29 cellular contexts compared by ENCODE assay signal in the genomic region with DNA sequence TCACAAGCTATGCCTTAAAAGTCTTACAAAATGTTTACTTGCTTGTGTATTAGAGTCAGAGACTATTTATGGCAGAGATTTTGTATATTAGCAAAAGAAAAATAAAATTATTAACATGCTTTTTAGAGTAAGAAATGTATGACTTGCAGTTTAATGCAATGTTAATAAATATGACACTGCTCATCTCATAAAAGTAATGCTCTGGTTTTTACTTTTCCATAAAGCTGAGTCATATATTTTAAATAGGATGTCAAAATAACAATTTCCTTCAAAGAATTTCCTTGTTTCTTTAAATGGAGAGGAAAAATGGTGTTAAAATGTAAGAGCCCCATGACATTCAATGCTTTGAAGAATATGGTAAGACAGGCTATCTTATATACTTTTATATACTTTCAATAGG. TPM values are rescaled to one million over a fixed set of nuclear protein-coding genes. Genes with fewer than 3 reads are reported as not detected.
DNase-seq lines count a peak whose midpoint lies in the region; ATAC-seq and TF ChIP-seq lines count a peak whose summit lies in the region.
"Had no signal": no experiment of that assay in that cellular context is flagged by ENCODE, and none has a peak within 500 bp of the region (broad histone marks: within the 10 kb centered on the region; RNA-seq: fewer than 3 reads in every experiment).

No MANE protein-coding gene starts in this region.

- no peak overlapping the region for H3K4me2 ChIP-seq in mammary epithelial cell (ENCODE audit: insufficient read depth, low read depth, low read length)
- H3K4me2 ChIP-seq in PC-3 (ENCODE audit: low read length), result peak overlapping the region; percentile 51

- H2AFZ ChIP-seq in mammary epithelial cell (ENCODE audit: low read depth, low read length) (no peak overlapping the region), PC-3 (ENCODE audit: low read length) (no peak overlapping the region)

- intact Hi-C loops in mammary epithelial cell (cut with micrococcal nuclease) (no loop called here), MCF 10A (cut with micrococcal nuclease) (no loop called here), PC-3 (cut with micrococcal nuclease) (no loop called here)

- CTCF ChIA-PET in mammary epithelial cell (lab: Charles Lee; ENCODE audit: low non-redundant PET), result no interaction called here
- CTCF ChIA-PET in MCF 10A (lab: Yijun Ruan, JAX), result interaction anchor here (0.5 to 1.3 kb wide), 4 partner anchors 10 to 120 kb away, joined by 3 to 4 read pairs (median 3); no protein-coding TSS in a partner anchor
- CTCF ChIA-PET in PC-3 (lab: Charles Lee), result no interaction called here

- in situ Hi-C loops in mammary epithelial cell (cut with MboI; ENCODE audit: low sequenced_read_pairs in 2 of 2), result no loop called here

- H3K27me3 Mint-ChIP-seq in MCF 10A (ENCODE audit: insufficient read depth, unreplicated experiment) (no peaks in the 10 kb centered on the region), endodermal cell (ENCODE audit: insufficient read depth) (no peaks in the 10 kb centered on the region)
- no peaks in the 10 kb centered on the region for H3K27me3 Mint-ChIP-seq in stimulated activated memory B cell treated with anti-CD40 and anti-IgM and Interleukin-4, amounts not matched to agents 10 μg/mL and 1 μg/mL and 100 μg/mL, for 72 hours
- H3K27me3 Mint-ChIP-seq: activated B cell treated with CpG ODN at 0.5 μM for 24 hours, IgD-negative memory B cell, memory B cell had no signal

- BruUV-seq in mammary epithelial cell (replicated peaks; lab: Mats Ljungman, UMichigan) (no TSS peak), MCF 10A (replicated peaks; lab: Mats Ljungman, UMichigan) (no TSS peak), PC-3 (replicated peaks; lab: Mats Ljungman, UMichigan) (no TSS peak)

- no peaks in the 10 kb centered on the region for H3K9me3 ChIP-seq in mammary epithelial cell (replicated peaks; ENCODE audit: insufficient read depth, low read length)
- no peaks in the 10 kb centered on the region for H3K9me3 ChIP-seq in PC-3 (ENCODE audit: low read length)
- H3K9me3 ChIP-seq in endodermal cell (ENCODE audit: control insufficient read depth, low read length), result no peaks in the 10 kb centered on the region
- H3K9me3 ChIP-seq: BE2C, spleen, transverse colon had no signal

- H3K9ac ChIP-seq in mammary epithelial cell (ENCODE audit: insufficient read depth, low read length) (no peak overlapping the region), PC-3 (ENCODE audit: low read length) (peak overlapping the region; percentile 51), endodermal cell (ENCODE audit: extremely low read depth, low read length, poor library complexity, severe bottlenecking) (no peak overlapping the region)

- H3K9me3 Mint-ChIP-seq in MCF 10A (ENCODE audit: unreplicated experiment) (no peaks in the 10 kb centered on the region), endodermal cell (no peaks in the 10 kb centered on the region)
- H3K9me3 Mint-ChIP-seq in stimulated activated memory B cell treated with anti-CD40 and anti-IgM and Interleukin-4, amounts not matched to agents 10 μg/mL and 1 μg/mL and 100 μg/mL, for 72 hours, result peaks cover 3% of the 10 kb centered on the region
- H3K9me3 Mint-ChIP-seq: activated B cell treated with CpG ODN at 0.5 μM for 24 hours; CD8-positive, alpha-beta T cell; IgD-negative memory B cell; memory B cell; T-helper 1 cell treated with Interleukin-12 subunit alpha and Interleukin-12 subunit beta and Interleukin-4 antibody, amounts not matched to agents 30 μg/mL and 1 μg/mL, for 36 hours had no signal

- H3F3A ChIP-seq in PC-3 (ENCODE audit: low read length, unreplicated experiment), result no peaks in the 10 kb centered on the region

- no peaks in the 10 kb centered on the region for H3K27me3 ChIP-seq in mammary epithelial cell (ENCODE audit: insufficient read depth, low read length)
- no peaks in the 10 kb centered on the region for H3K27me3 ChIP-seq in PC-3 (ENCODE audit: low read length)
- no peaks in the 10 kb centered on the region for H3K27me3 ChIP-seq in endodermal cell (ENCODE audit: control insufficient read depth, insufficient read depth, low read length, poor library complexity, severe bottlenecking)
- H3K27me3 ChIP-seq: spleen had no signal

- H3K4me1 Mint-ChIP-seq in MCF 10A (ENCODE audit: insufficient read depth, unreplicated experiment), result peaks cover 10% of the 10 kb centered on the region
- H3K4me1 Mint-ChIP-seq in endodermal cell, result peaks cover 45% of the 10 kb centered on the region
- peaks cover 6% of the 10 kb centered on the region for H3K4me1 Mint-ChIP-seq in stimulated activated memory B cell treated with anti-CD40 and anti-IgM and Interleukin-4, amounts not matched to agents 10 μg/mL and 1 μg/mL and 100 μg/mL, for 72 hours
- H3K4me1 Mint-ChIP-seq: IgD-negative memory B cell, memory B cell had no signal

- no peaks in the 10 kb centered on the region for H3K36me3 Mint-ChIP-seq in MCF 10A (ENCODE audit: insufficient read depth, unreplicated experiment)
- H3K36me3 Mint-ChIP-seq in endodermal cell (ENCODE audit: low read depth), result no peaks in the 10 kb centered on the region
- H3K36me3 Mint-ChIP-seq in stimulated activated memory B cell treated with anti-CD40 and anti-IgM and Interleukin-4, amounts not matched to agents 10 μg/mL and 1 μg/mL and 100 μg/mL, for 72 hours, result no peaks in the 10 kb centered on the region
- H3K36me3 Mint-ChIP-seq: CD8-positive, alpha-beta T cell; IgD-negative memory B cell; memory B cell had no signal

- H3K4me3 Mint-ChIP-seq in MCF 10A (ENCODE audit: unreplicated experiment), result no peak overlapping the region
- no peak overlapping the region for H3K4me3 Mint-ChIP-seq in endodermal cell
- H3K4me3 Mint-ChIP-seq in stimulated activated memory B cell treated with anti-CD40 and anti-IgM and Interleukin-4, amounts not matched to agents 10 μg/mL and 1 μg/mL and 100 μg/mL, for 72 hours, result no peak overlapping the region
- H3K4me3 Mint-ChIP-seq: activated B cell treated with CpG ODN at 0.5 μM for 24 hours; CD8-positive, alpha-beta T cell; IgD-negative memory B cell; memory B cell; T-helper 1 cell treated with Interleukin-12 subunit alpha and Interleukin-12 subunit beta and Interleukin-4 antibody, amounts not matched to agents 30 μg/mL and 1 μg/mL, for 36 hours had no signal

- no peaks in the 10 kb centered on the region for H3K9me2 ChIP-seq in PC-3 (replicated peaks; ENCODE audit: low read length)

- POLR2A ChIA-PET in MCF 10A (lab: Yijun Ruan, JAX), result interaction anchor here (1.3 kb wide), 1 partner anchor 16 kb away, joined by 3 read pairs; the partner anchor contains the start of gene RDX
- POLR2A ChIA-PET in PC-3 (lab: Charles Lee; ENCODE audit: unreplicated experiment), result no interaction called here

- no peaks in the 10 kb centered on the region for H3K36me3 ChIP-seq in mammary epithelial cell (ENCODE audit: insufficient read depth, low read length)
- no peaks in the 10 kb centered on the region for H3K36me3 ChIP-seq in PC-3 (ENCODE audit: low read depth, low read length)
- H3K36me3 ChIP-seq in endodermal cell (ENCODE audit: control insufficient read depth, insufficient read depth, low read length), result no peaks in the 10 kb centered on the region
- H3K36me3 ChIP-seq: BE2C, spleen, transverse colon had no signal

- H4K20me1 ChIP-seq in mammary epithelial cell (ENCODE audit: insufficient read depth, low read length) (no peaks in the 10 kb centered on the region), PC-3 (ENCODE audit: low read length) (no peaks in the 10 kb centered on the region)

- no peak overlapping the region for H3K27ac Mint-ChIP-seq in MCF 10A (ENCODE audit: low read depth, unreplicated experiment)
- peak overlapping the region; percentile 71 for H3K27ac Mint-ChIP-seq in endodermal cell
- H3K27ac Mint-ChIP-seq in stimulated activated memory B cell treated with anti-CD40 and anti-IgM and Interleukin-4, amounts not matched to agents 10 μg/mL and 1 μg/mL and 100 μg/mL, for 72 hours, result peak overlapping the region; percentile 73
- H3K27ac Mint-ChIP-seq: CD8-positive, alpha-beta T cell; memory B cell; T-helper 1 cell treated with Interleukin-12 subunit alpha and Interleukin-12 subunit beta and Interleukin-4 antibody, amounts not matched to agents 30 μg/mL and 1 μg/mL, for 36 hours had no signal

- H3K4me3 ChIP-seq in mammary epithelial cell (replicated peaks in 1 of 3; ENCODE audit: insufficient read depth in 1 of 3, low read depth in 2 of 3, low read length in 3 of 3) (no peak overlapping the region), PC-3 (ENCODE audit: low read length) (no peak overlapping the region), endodermal cell (ENCODE audit: low read length) (no peak overlapping the region)
- H3K4me3 ChIP-seq: coronary artery, spleen, transverse colon had no signal

- DNase-seq in mammary epithelial cell (no peak), MCF 10A (ENCODE audit: unreplicated experiment) (no peak), PC-3 (peak; percentile 63), endodermal cell (no peak), NCI-H1436 (lab: John Stamatoyannopoulos, UW) (no peak)
- DNase-seq: activated B cell treated with CpG ODN at 0.5 μM for 24 hours; activated CD4-positive, alpha-beta T cell treated with anti-CD3 and anti-CD28 coated beads, Interleukin-2, amount 50 U/mL, for 4 hours; activated CD8-positive, alpha-beta memory T cell treated with anti-CD3 and anti-CD28 coated beads, Interleukin-2, amount 50 U/mL, for 4 hours; activated naive CD4-positive, alpha-beta T cell treated with anti-CD3 and anti-CD28 coated beads, Interleukin-2, amount 50 U/mL, for 16 hours; aorta; BE2C; CD8-positive, alpha-beta T cell; effector CD8-positive, alpha-beta T cell; hypothalamus; NCI-H1092; NCI-H187; NCI-H510A treated with DMSO at 0.1 percent for 48 hours; right cardiac atrium; spleen; stimulated activated CD4-positive, alpha-beta T cell treated with anti-CD3 and anti-CD28 coated beads, Interleukin-2, amount 100 ng/mL, for 24 hours; transverse colon had no signal

- H3K4me1 ChIP-seq in mammary epithelial cell (ENCODE audit: insufficient read depth, low read length) (peaks cover 12% of the 10 kb centered on the region), PC-3 (ENCODE audit: insufficient read depth, low read length) (peaks cover 25% of the 10 kb centered on the region), endodermal cell (ENCODE audit: control insufficient read depth, insufficient read depth, low read length) (peaks cover 7% of the 10 kb centered on the region)
- H3K4me1 ChIP-seq: transverse colon had no signal

- ATAC-seq in PC-3, result peak; percentile 62
- no peak for ATAC-seq in stimulated activated memory B cell treated with anti-CD40 and anti-IgM and Interleukin-4, amounts not matched to agents 10 μg/mL and 1 μg/mL and 100 μg/mL, for 72 hours
- no peak for ATAC-seq in HG03045 (IDR thresholded peaks at IDR 0.05; ENCODE audit: unreplicated experiment)
- no peak for ATAC-seq in GM21515 (IDR thresholded peaks at IDR 0.05; ENCODE audit: unreplicated experiment)
- ATAC-seq: CD8-positive, alpha-beta T cell; left lobe of liver; right cardiac atrium had no signal

- dilution Hi-C loops in mammary epithelial cell (cut with HindIII; ENCODE audit: low sequenced_read_pairs), result no loop called here

- TF ChIP-seq CTCF in mammary epithelial cell (conservative IDR thresholded peaks at IDR 0.05 in 1 of 2, IDR thresholded peaks at IDR 0.05 in 1 of 2; ENCODE audit: extremely low read depth in 1 of 2, insufficient read depth in 1 of 2, low read depth in 1 of 2, low read length in 2 of 2), result no peak
- no peak for TF ChIP-seq CTCF in MCF 10A (IDR thresholded peaks at IDR 0.05; ENCODE audit: unreplicated experiment)
- TF ChIP-seq CTCF in PC-3 (conservative IDR thresholded peaks at IDR 0.05; ENCODE audit: low read depth, low read length), result no peak
- no peak for TF ChIP-seq CTCF in endodermal cell (conservative IDR thresholded peaks at IDR 0.05)

- H3K27ac ChIP-seq in mammary epithelial cell (ENCODE audit: insufficient read depth, low read depth, low read length), result peak overlapping the region; percentile 1
- H3K27ac ChIP-seq in PC-3 (ENCODE audit: low read length), result peak overlapping the region; percentile 80
- H3K27ac ChIP-seq in endodermal cell (ENCODE audit: low read depth, low read length), result no peak overlapping the region
- H3K27ac ChIP-seq: coronary artery, transverse colon had no signal

- H3K79me2 ChIP-seq in mammary epithelial cell (ENCODE audit: insufficient read depth, low read length), result no peaks in the 10 kb centered on the region
- no peaks in the 10 kb centered on the region for H3K79me2 ChIP-seq in PC-3 (ENCODE audit: low read length)

RNA-seq across cellular contexts. Expression of gene RDX, which starts 16.3 kb away (rescaled TPM):
- total RNA-seq in mammary epithelial cell (100 to 1,000 TPM in 1 of 2 donors, 10 to 100 TPM in 1; 64.8 to 116 TPM), MCF 10A (2022) (132 and 145 TPM in 2 replicates), PC-3 (2014; rRNA removed) (86.2 and 131 TPM in 2 replicates), endodermal cell (100 to 1,000 TPM; 121 to 127 TPM)
- polyA plus RNA-seq in mammary epithelial cell, result 62.9 TPM
- polyA minus RNA-seq in mammary epithelial cell, result 111 TPM
- 120 TPM for polyA plus RNA-seq in endodermal cell (2013, experiment 1 of 2)
- polyA plus RNA-seq in endodermal cell (2013, experiment 2 of 2), result 141 TPM
